8 cellular contexts compared by ENCODE assay signal in the genomic region with DNA sequence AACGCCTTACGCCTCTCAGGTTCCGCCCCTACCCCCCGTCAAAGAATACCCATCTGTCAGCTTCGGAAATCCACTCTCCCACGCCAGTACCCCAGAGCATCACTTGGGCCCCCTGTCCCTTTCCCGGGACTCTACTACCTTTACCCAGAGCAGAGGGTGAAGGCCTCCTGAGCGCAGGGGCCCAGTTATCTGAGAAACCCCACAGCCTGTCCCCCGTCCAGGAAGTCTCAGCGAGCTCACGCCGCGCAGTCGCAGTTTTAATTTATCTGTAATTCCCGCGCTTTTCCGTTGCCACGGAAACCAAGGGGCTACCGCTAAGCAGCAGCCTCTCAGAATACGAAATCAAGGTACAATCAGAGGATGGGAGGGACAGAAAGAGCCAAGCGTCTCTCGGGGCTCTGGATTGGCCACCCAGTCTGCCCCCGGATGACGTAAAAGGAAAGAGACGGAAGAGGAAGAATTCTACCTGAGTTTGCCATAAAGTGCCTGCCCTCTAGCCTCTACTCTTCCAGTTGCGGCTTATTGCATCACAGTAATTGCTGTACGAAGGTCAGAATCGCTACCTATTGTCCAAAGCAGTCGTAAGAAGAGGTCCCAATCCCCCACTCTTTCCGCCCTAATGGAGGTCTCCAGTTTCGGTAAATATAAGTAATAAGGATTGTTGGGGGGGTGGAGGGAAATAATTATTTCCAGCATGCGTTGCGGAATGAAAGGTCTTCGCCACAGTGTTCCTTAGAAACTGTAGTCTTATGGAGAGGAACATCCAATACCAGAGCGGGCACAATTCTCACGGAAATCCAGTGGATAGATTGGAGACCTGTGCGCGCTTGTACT. TPM values are rescaled to one million over a fixed set of nuclear protein-coding genes. Genes with fewer than 3 reads are reported as not detected.
DNase-seq lines count a peak whose midpoint lies in the region; ATAC-seq and TF ChIP-seq lines count a peak whose summit lies in the region.

TSS of gene BRCA1 (minus strand) at position 232 of the 834 bp plus-strand sequence. CDS start 1,268 bp downstream, outside the sequence.

- POLR2A ChIA-PET in GM10248 (lab: Yijun Ruan, JAX), result interaction anchor here (0.6 to 0.8 kb wide), 4 partner anchors 101 to 249 kb away, joined by 6 to 10 read pairs (median 6); no protein-coding TSS in a partner anchor

- no peak for TF ChIP-seq CTCF in GM10248 (IDR thresholded peaks at IDR 0.05; ENCODE audit: control extremely low read depth, extremely low read depth, low read depth, missing control alignments)
- TF ChIP-seq CTCF in osteocyte (IDR thresholded peaks at IDR 0.05), result no peak
- TF ChIP-seq CTCF in thyroid gland (IDR thresholded peaks at IDR 0.05), result no peak

- H3K9me3 Mint-ChIP-seq in activated naive CD8-positive, alpha-beta T cell (ENCODE audit: low read depth), result no peaks in the 10 kb centered on the region
- H3K9me3 Mint-ChIP-seq in osteocyte (ENCODE audit: unreplicated experiment), result no peaks in the 10 kb centered on the region

- DNase-seq in GM10248 (ENCODE audit: extremely low spot score) (peak; percentile 99), NCI-H1105 (lab: John Stamatoyannopoulos, UW) (peak; percentile 99), SKM-1 treated with dmso at 0.1 percent for 144 hours (lab: John Stamatoyannopoulos, UW; ENCODE audit: unreplicated experiment) (peak; percentile 99), head of caudate nucleus (peak; percentile 79 to 97 (median 91)), osteocyte (ENCODE audit: extremely low spot score, unreplicated experiment) (peak; percentile 96), thyroid gland (peak; percentile 95)

- H3K27ac ChIP-seq in thyroid gland, result peak within 1 kb of the TSS; percentile 32 to 73 (median 65)

- intact Hi-C loops in head of caudate nucleus (cut with DNase I), result loop anchor here (5.0 kb wide), 1 partner anchor 47 kb away; the partner anchor contains the start of gene NBR1
- intact Hi-C loops in thyroid gland (cut with DNase I), result loop anchor here (5.0 kb wide), 1 partner anchor 42 kb away; no protein-coding TSS in a partner anchor

- H3K27ac Mint-ChIP-seq in activated naive CD8-positive, alpha-beta T cell, result peak within 1 kb of the TSS; percentile 98
- peak within 1 kb of the TSS; percentile 95 for H3K27ac Mint-ChIP-seq in osteocyte (ENCODE audit: unreplicated experiment)

- no peaks in the 10 kb centered on the region for H3K9me3 ChIP-seq in thyroid gland

- WGBS in thyroid gland, 2 donors, result 2% methylated on average over 38 of the region's 38 CpGs

- peak in 1 of 2 donors; percentile 60 for TF ChIP-seq POLR2A in thyroid gland (IDR thresholded peaks at IDR 0.05)

- H3K4me3 Mint-ChIP-seq in activated naive CD8-positive, alpha-beta T cell, result peak within 1 kb of the TSS; percentile 99
- H3K4me3 Mint-ChIP-seq in osteocyte (ENCODE audit: unreplicated experiment), result peak within 1 kb of the TSS; percentile 94

- no peaks in the 10 kb centered on the region for H3K27me3 Mint-ChIP-seq in activated naive CD8-positive, alpha-beta T cell
- no peaks in the 10 kb centered on the region for H3K27me3 Mint-ChIP-seq in osteocyte (ENCODE audit: unreplicated experiment)

- CTCF ChIA-PET in GM10248 (lab: Yijun Ruan, JAX), result interaction anchor here (1.2 kb wide), 1 partner anchor 11 kb away, joined by 3 read pairs; no protein-coding TSS in a partner anchor

- ATAC-seq in HG02623 (IDR thresholded peaks at IDR 0.05; ENCODE audit: unreplicated experiment), result peak; percentile 96

- peaks cover 30% of the 10 kb centered on the region for H3K4me1 Mint-ChIP-seq in activated naive CD8-positive, alpha-beta T cell (ENCODE audit: low read depth)
- H3K4me1 Mint-ChIP-seq in osteocyte (ENCODE audit: unreplicated experiment), result peaks cover 20% of the 10 kb centered on the region

- peak within 1 kb of the TSS; percentile 29 to 68 (median 59) for H3K4me3 ChIP-seq in thyroid gland (replicated peaks in 1 of 3)

- H3K4me1 ChIP-seq in thyroid gland, result peaks cover 13 to 18% of the 10 kb centered on the region in 2 donors

- H3K36me3 ChIP-seq in thyroid gland, result no peaks in the 10 kb centered on the region

- peaks cover 5% of the 10 kb centered on the region for H3K36me3 Mint-ChIP-seq in activated naive CD8-positive, alpha-beta T cell
- H3K36me3 Mint-ChIP-seq in osteocyte (ENCODE audit: unreplicated experiment), result peaks cover 7% of the 10 kb centered on the region

- H3K27me3 ChIP-seq in thyroid gland, result no peaks in the 10 kb centered on the region

RNA-seq across cellular contexts. Expression of gene BRCA1, which starts in this region (rescaled TPM):
- 6.8 and 7.3 TPM in 2 replicates for total RNA-seq in osteocyte
- 10 to 100 TPM; 14.4 to 31.9 (median 25.4) TPM for total RNA-seq in thyroid gland

Comparison
In these comparisons a context has a peak if more than half of its experiments do, and no peak if none do; other contexts are left out.
1. Peak in every context shown above with its lines: DNase-seq, ATAC-seq, H3K4me3 ChIP-seq and H3K27ac ChIP-seq.